In the genomic region with DNA sequence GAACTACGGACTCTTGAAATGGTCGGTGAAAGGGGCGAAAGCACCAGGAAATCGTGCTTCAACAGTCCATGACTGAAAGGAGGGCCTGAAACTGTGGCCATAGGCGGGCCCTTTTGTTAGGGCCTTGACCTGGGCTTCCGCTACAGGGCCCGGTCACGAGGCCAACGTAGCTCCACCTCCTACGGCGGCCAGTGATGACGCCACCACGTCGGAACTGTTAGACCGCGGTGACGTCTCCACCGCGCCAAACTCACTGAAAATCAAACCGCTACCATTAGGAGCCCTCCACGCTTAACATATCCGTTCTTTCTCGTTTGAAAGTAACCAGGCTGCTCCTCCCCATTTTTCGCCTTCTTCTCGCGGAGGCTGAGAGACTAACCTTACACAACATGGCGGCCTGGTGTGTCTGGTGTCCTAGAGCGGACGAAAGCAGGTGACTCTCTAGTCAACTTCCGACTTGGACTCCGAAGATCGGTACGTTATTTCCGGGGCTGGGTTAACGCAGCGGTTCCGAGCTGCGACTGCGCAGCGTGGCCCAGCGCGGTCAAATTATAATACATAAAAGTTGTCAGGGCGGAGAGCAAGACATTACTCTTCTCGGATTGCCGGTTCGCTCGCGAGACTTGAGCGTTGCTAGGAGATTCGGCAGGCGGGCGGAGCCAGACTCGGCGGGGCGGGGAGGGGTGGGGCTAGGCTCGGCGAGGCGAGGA, we compare ENCODE assay signal across 1 cellular context.
TF ChIP-seq lines count a peak whose summit lies in the region.

No MANE protein-coding gene starts in this region.

TF ChIP-seq in K562, 482 proteins besides CTCF, POLR2A, EP300 and RAD21 (continued from another document):
- TF ChIP-seq, protein P1, sequence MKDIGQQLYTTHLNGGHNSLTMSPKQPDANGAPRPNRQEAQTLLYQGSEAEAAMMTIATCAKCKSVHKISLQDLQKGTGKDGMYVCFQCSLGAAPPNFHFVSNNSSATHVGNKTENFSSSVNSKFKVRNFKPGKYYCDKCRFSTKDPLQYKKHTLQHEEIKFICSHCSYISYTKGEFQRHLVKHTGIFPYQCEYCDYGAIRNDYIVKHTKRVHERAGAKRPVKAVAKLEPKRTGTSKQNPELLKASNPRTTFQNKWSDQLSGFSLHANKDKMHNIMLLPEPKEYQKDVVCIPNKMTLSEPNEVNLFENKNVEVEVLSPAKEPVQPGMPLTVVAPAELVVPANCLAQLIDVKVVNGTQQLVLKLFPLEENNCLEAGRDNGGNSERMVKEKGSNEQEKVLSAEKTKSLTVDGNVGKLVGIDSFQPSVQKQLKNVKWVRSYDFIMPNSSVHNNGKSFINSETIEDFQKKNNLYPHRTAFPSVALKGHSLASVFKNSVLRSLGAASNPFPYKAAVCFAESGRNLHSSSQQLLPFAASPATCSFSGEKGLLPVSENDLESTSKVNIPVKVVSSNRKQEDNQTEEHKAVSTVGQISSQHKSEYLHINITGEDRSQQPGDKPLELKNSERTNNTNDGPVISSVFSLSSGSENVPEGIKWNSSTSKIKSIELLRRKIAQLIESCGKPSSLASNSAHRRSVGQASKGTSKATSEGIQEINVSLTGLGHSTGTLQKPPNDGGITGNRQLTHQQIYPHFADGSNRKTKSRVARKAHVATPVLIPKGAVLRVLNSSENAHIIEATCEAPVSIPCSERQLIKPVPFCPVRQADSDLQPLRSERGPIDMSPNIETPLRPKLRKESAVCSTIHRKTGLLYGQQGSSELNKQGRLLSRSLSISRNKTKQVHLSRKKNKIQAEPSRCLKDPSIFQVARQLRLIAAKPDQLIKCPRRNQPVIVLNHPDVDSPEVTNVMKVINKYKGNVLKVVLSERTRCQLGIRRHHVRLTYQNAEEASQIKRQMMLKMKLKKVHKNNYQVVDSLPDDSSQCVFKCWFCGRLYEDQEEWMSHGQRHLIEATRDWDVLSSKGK (CRISPR knock-in tag; IDR thresholded peaks at IDR 0.05) = no peak; the same call in 1 of the 2 replicates
- TF ChIP-seq ILF3 (IDR thresholded peaks at IDR 0.05; ENCODE audit: borderline replicate concordance) = no peak
- TF ChIP-seq SMARCA4 (IDR thresholded peaks at IDR 0.05) = 0 out of 2 replicates have a peak, but pooled peaks have one; percentile 43
- TF ChIP-seq KLF10 (CRISPR knock-in tag; IDR thresholded peaks at IDR 0.05) = no peak
- no peak for TF ChIP-seq SAFB (IDR thresholded peaks at IDR 0.05; ENCODE audit: borderline replicate concordance, low read depth, low read length)
